Comparison of ENCODE assay signal across 8 cellular contexts in the genomic region with DNA sequence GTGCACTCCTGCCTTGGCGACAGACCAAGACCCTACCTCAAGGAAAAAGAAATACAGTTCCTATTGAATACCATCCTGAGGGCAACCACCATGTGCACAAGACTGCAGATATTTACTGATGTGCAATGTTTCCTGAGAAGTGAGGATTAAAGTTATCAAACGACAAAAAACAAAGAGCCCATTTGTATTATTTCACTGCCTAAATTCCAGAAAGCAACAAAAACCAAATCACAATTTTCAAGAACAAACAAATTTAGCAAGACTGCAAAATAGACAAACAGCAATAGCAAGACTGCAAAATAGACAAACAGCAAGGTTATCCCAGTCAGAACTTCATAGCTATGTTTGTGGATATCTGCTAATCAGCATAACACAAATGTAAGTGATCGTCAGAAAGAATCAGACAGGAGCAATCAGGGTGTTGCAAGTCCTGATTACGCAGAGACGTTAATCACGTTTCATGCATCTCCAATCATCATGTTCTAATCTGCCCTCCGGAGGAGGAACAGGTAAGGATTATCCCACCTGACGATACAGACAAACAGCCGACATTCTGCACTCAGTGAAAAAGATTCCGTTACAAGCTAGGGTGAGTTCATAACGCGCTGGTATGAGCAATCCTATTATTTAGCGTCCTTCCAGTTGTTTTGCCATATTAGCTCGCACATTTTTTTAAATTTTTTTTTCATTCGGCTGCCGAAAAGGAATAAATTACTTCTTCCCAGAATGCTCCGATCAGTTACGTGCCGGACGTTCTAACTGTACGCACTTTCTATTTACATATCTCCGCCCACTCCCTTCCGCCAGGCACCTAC. TPM values are rescaled to one million over a fixed set of nuclear protein-coding genes. Genes with fewer than 3 reads are reported as not detected.
DNase-seq lines count a peak whose midpoint lies in the region; ATAC-seq, FAIRE-seq and TF ChIP-seq lines count a peak whose summit lies in the region.

No MANE protein-coding gene starts in this region.

- FAIRE-seq in GM18507 (lab: Jason Lieb, UNC), result peak; percentile 82

- peak; percentile 99 for DNase-seq in A172 (ENCODE audit: low spot score)
- no peak for DNase-seq in GM18507 (ENCODE audit: extremely low spot score, insufficient read length, low read depth)
- peak; percentile 99 for DNase-seq in NCI-H1694 treated with DMSO at 0.1 percent for 48 hours (lab: John Stamatoyannopoulos, UW)
- peak; percentile 58 to 96 (median 74) for DNase-seq in T-helper 1 cell
- peak; percentile 95 for DNase-seq in astrocyte of the hippocampus (ENCODE audit: low read depth, low spot score)
- DNase-seq in hepatocyte (ENCODE audit: low spot score), result peak; percentile 94
- DNase-seq in renal cortical epithelial cell (ENCODE audit: low read depth), result peak; percentile 99

- H3K4me1 ChIP-seq in hepatocyte (ENCODE audit: insufficient read depth), result peaks cover 24% of the 10 kb centered on the region

- no peaks in the 10 kb centered on the region for H3K36me3 ChIP-seq in hepatocyte (replicated peaks; ENCODE audit: insufficient read depth, low read depth)

- no peaks in the 10 kb centered on the region for H3K9me3 ChIP-seq in hepatocyte (ENCODE audit: low read depth)

- H3K4me3 ChIP-seq in hepatocyte, result peak overlapping the region; percentile 43

- TF ChIP-seq CTCF in hepatocyte (IDR thresholded peaks at IDR 0.05; ENCODE audit: poor library complexity), result no peak

- peak; percentile 70 for ATAC-seq in HG02970 (IDR thresholded peaks at IDR 0.05; ENCODE audit: low FRiP score, unreplicated experiment)

- WGBS in hepatocyte (ENCODE audit: low lambda C conversion rate, missing lambda C conversion rate), result 1% methylated on average over 23 of the region's 23 CpGs

- peak overlapping the region; percentile 92 for H3K27ac ChIP-seq in hepatocyte

- peaks cover 8% of the 10 kb centered on the region for H3K79me2 ChIP-seq in hepatocyte

- H4K20me1 ChIP-seq in hepatocyte (ENCODE audit: insufficient read depth, poor library complexity, severe bottlenecking), result no peaks in the 10 kb centered on the region

- H3K9me2 ChIP-seq in hepatocyte (replicated peaks; ENCODE audit: insufficient read depth), result no peaks in the 10 kb centered on the region

- H3K4me2 ChIP-seq in hepatocyte, result peak overlapping the region; percentile 75

- H3K27me3 ChIP-seq in hepatocyte, result no peaks in the 10 kb centered on the region

- peak overlapping the region; percentile 79 for H2AFZ ChIP-seq in hepatocyte

RNA-seq across cellular contexts. Expression of a gene that starts 2.9 kb away (rescaled TPM):
- total RNA-seq in A172 (2014; rRNA removed; shearing (Covaris generic)), result 35.8 and 39.3 TPM in 2 replicates
- 21.1 and 25.3 TPM in 2 replicates for total RNA-seq in hepatocyte
- 12.8 and 13.6 TPM in 2 replicates for polyA plus RNA-seq in hepatocyte
- 22.7 and 24.0 TPM in 2 replicates for total RNA-seq in renal cortical epithelial cell

RNA-seq across cellular contexts. Expression of a gene that starts 10.5 kb away (rescaled TPM):
- 1.9 and 4.3 TPM in 2 replicates for total RNA-seq in A172 (2014; rRNA removed; shearing (Covaris generic))
- total RNA-seq in hepatocyte (8.2 and 8.5 TPM in 2 replicates), renal cortical epithelial cell (2.6 and 6.2 TPM in 2 replicates)
- 44.6 and 85.7 TPM in 2 replicates for polyA plus RNA-seq in hepatocyte

RNA-seq across cellular contexts. Expression of a gene that starts 16.7 kb away (rescaled TPM):
- 8.8 and 10.9 TPM in 2 replicates for total RNA-seq in A172 (2014; rRNA removed; shearing (Covaris generic))
- 9.4 and 10.7 TPM in 2 replicates for total RNA-seq in hepatocyte
- 7.7 and 10.2 TPM in 2 replicates for polyA plus RNA-seq in hepatocyte
- 11.5 and 12.9 TPM in 2 replicates for total RNA-seq in renal cortical epithelial cell

RNA-seq across cellular contexts. Expression of a gene that starts 21.1 kb away (rescaled TPM):
- total RNA-seq in A172 (2014; rRNA removed; shearing (Covaris generic)), result 6.9 and 7.5 TPM in 2 replicates
- total RNA-seq in hepatocyte (35.3 and 36.5 TPM in 2 replicates), renal cortical epithelial cell (4.3 and 34.5 TPM in 2 replicates)
- 107 and 143 TPM in 2 replicates for polyA plus RNA-seq in hepatocyte

RNA-seq across cellular contexts. Expression of a gene that starts 37.1 kb away (rescaled TPM):
- total RNA-seq in A172 (2014; rRNA removed; shearing (Covaris generic)), result 110 and 114 TPM in 2 replicates
- total RNA-seq in hepatocyte (9.3 and 9.9 TPM in 2 replicates), renal cortical epithelial cell (1.0 and 27.8 TPM in 2 replicates)
- 25.3 and 27.5 TPM in 2 replicates for polyA plus RNA-seq in hepatocyte
